ENCODE assay signal across 3 cellular contexts in the genomic region with DNA sequence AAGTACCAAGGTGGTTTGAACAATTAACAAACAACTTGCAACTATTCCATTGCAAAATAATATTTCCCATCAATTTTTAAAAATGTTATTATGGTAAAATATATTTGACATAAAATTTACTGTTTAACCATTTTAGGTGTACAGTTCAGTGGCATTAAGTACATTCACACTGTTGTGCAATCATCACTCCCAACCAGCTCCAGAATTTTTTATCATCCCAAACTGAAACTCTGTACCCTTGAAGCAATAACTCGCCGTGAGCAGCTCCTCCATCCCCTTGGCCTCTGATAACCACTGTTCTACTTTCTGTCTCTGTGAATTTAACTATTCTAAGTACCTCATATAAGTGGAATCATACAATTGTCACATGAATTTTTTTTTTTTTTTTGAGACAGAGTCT.
TF ChIP-seq lines count a peak whose summit lies in the region.

No MANE protein-coding gene starts in this region.

TF ChIP-seq in Ishikawa, 13 proteins besides CTCF, POLR2A, EP300 and RAD21:
- no peak for TF ChIP-seq NFIC (IDR thresholded peaks at IDR 0.05)
- TF ChIP-seq CEBPB (IDR thresholded peaks at IDR 0.05), result peak; percentile 34; the same call in 1 of the 2 replicates

TF ChIP-seq in K562, 482 proteins besides CTCF, POLR2A, EP300 and RAD21:
- TF ChIP-seq CEBPG (CRISPR knock-in tag; IDR thresholded peaks at IDR 0.05), result no peak
- TF ChIP-seq CEBPG (tag; conservative IDR thresholded peaks at IDR 0.05 in 1 of 2, IDR thresholded peaks at IDR 0.05 in 1 of 2), result peak; percentile 51 to 90; a peak in 3 of 4 replicates
- TF ChIP-seq CEBPB (tag; IDR thresholded peaks at IDR 0.05), result peak; percentile 94
- no peak for TF ChIP-seq IRF1 (CRISPR knock-in tag; IDR thresholded peaks at IDR 0.05; ENCODE audit: borderline replicate concordance)
- no peak for TF ChIP-seq GATA2 (CRISPR knock-in tag; IDR thresholded peaks at IDR 0.05)
TF ChIP-seq in K562: peak in this region for 2.

TF ChIP-seq in HepG2, 621 proteins besides CTCF, POLR2A, EP300 and RAD21:
- no peak for TF ChIP-seq MED1 (CRISPR knock-in tag; IDR thresholded peaks at IDR 0.05)
- TF ChIP-seq CEBPB (IDR thresholded peaks at IDR 0.05; ENCODE audit: borderline replicate concordance, low read depth, low read length), result peak; percentile 89
- TF ChIP-seq CEBPG (CRISPR knock-in tag; IDR thresholded peaks at IDR 0.05), result peak; percentile 66
